In genomic region chr12:12891646-12892355, GRCh38 we compare ENCODE assay signal across 8 cellular contexts. TPM values are rescaled to one million over a fixed set of nuclear protein-coding genes. Genes with fewer than 3 reads are reported as not detected.
DNase-seq lines count a peak whose midpoint lies in the region; ATAC-seq and TF ChIP-seq lines count a peak whose summit lies in the region.

No MANE protein-coding gene starts in this region.

- no peak for TF ChIP-seq EP300 in ovary (IDR thresholded peaks at IDR 0.05)

- no peaks in the 10 kb centered on the region for H3K36me3 ChIP-seq in SJSA1
- H3K36me3 ChIP-seq in esophagus (ENCODE audit: control insufficient read depth in 2 of 2, insufficient read depth in 2 of 2, low read length in 1 of 2), result no peaks in the 10 kb centered on the region
- H3K36me3 ChIP-seq in ovary, result no peaks in the 10 kb centered on the region

- TF ChIP-seq POLR2A in ovary (IDR thresholded peaks at IDR 0.05), result no peak

- H3K4me3 ChIP-seq in SJSA1, result peak overlapping the region; percentile 44
- peak overlapping the region; percentile 48 to 61 for H3K4me3 ChIP-seq in esophagus (ENCODE audit: low read depth in 1 of 2, low read length in 2 of 2)
- H3K4me3 ChIP-seq in ovary, result peak overlapping the region; percentile 46

- peak overlapping the region in 2 of 7 donors; percentile 12 to 50 for H3K27ac Mint-ChIP-seq in CD14-positive monocyte

- H3K4me1 Mint-ChIP-seq in CD14-positive monocyte, result peaks cover 16% of the 10 kb centered on the region

- peaks cover 36 to 58% (median 41%) of the 10 kb centered on the region in 3 donors for H3K27me3 Mint-ChIP-seq in CD14-positive monocyte (ENCODE audit: low read depth in 3 of 3)

- H3K9me3 ChIP-seq in SJSA1 (replicated peaks), result no peaks in the 10 kb centered on the region
- H3K9me3 ChIP-seq in esophagus (ENCODE audit: control insufficient read depth in 2 of 2, insufficient read depth in 1 of 2, low read depth in 1 of 2, low read length in 1 of 2), result no peaks in the 10 kb centered on the region
- no peaks in the 10 kb centered on the region for H3K9me3 ChIP-seq in ovary

- H3K27ac ChIP-seq in SJSA1, result peak overlapping the region; percentile 81
- H3K27ac ChIP-seq in esophagus (ENCODE audit: low read depth in 2 of 2, low read length in 1 of 2), result peak overlapping the region; percentile 45 to 77
- H3K27ac ChIP-seq in ovary, result peak overlapping the region; percentile 87 to 97

- intact Hi-C loops in CD14-positive monocyte (cut with micrococcal nuclease) (no loop called here), ovary (cut with DNase I) (loop anchor here in 2 of 4 donors (10.0 kb wide), 1 partner anchor 167 kb away; no protein-coding TSS in a partner anchor)

- DNase-seq in CD14-positive monocyte (ENCODE audit: low spot score), result no peak
- DNase-seq in SJSA1 (ENCODE audit: low read depth in 1 of 2, low spot score in 2 of 2), result no peak
- peak in 4 of 5 donors; percentile 42 to 52 (median 47) for DNase-seq in ovary
- DNase-seq in T-helper 9 cell, result no peak
- no peak for DNase-seq in AG08396 (ENCODE audit: low spot score)
- DNase-seq in amniotic stem cell (lab: John Stamatoyannopoulos, UW), result no peak

- no peak for ATAC-seq in GM21515 (IDR thresholded peaks at IDR 0.05; ENCODE audit: unreplicated experiment)

- H3K4me1 ChIP-seq in SJSA1 (replicated peaks), result peaks cover 40% of the 10 kb centered on the region
- H3K4me1 ChIP-seq in esophagus (ENCODE audit: control insufficient read depth in 2 of 2, insufficient read depth in 2 of 2, low read length in 1 of 2), result peaks cover 0 to 6% of the 10 kb centered on the region in 2 donors
- peaks cover 6% of the 10 kb centered on the region for H3K4me1 ChIP-seq in ovary (ENCODE audit: insufficient read depth)

- H3K27me3 ChIP-seq in SJSA1 (replicated peaks) (no peaks in the 10 kb centered on the region), esophagus (ENCODE audit: control insufficient read depth in 1 of 2, insufficient read depth in 2 of 2, low read length in 2 of 2) (no peaks in the 10 kb centered on the region), ovary (no peaks in the 10 kb centered on the region)

- TF ChIP-seq CTCF in CD14-positive monocyte (IDR thresholded peaks at IDR 0.05) (no peak), ovary (IDR thresholded peaks at IDR 0.05) (no peak)

- peak overlapping the region; percentile 68 to 90 for H3K4me3 Mint-ChIP-seq in CD14-positive monocyte

- peaks cover 0 to 6% (median 2%) of the 10 kb centered on the region in 7 donors for H3K9me3 Mint-ChIP-seq in CD14-positive monocyte

- 26% methylated on average over 15 of the region's 15 CpGs for WGBS in esophagus, 2 donors
- WGBS in ovary, 3 donors, result 8 to 10% (median 10%) methylated on average over 15 of the region's 15 CpGs

- no peaks in the 10 kb centered on the region for H3K36me3 Mint-ChIP-seq in CD14-positive monocyte

RNA-seq across cellular contexts. Expression of gene GPRC5A, which starts 0.4 kb away (rescaled TPM):
- polyA plus RNA-seq in CD14-positive monocyte (not detected), esophagus (10 to 100 TPM; 15.0 to 15.4 TPM), ovary (1 to 10 TPM; 6.5 to 8.5 TPM)
- 1.6 and 2.8 TPM in 2 replicates for total RNA-seq in SJSA1 (2014; rRNA removed; shearing (Covaris generic))
- total RNA-seq in ovary, result 10 to 100 TPM; 24.1 to 71.5 (median 43.5) TPM

Comparison
In these comparisons a context has a peak if more than half of its experiments do, and no peak if none do; other contexts are left out.
1. DNase-seq: peak in ovary (4 of 5); none in CD14-positive monocyte (single experiment), SJSA1 (0 of 2), T-helper 9 cell (single experiment), AG08396 (single experiment) and amniotic stem cell (single experiment).
2. RNA of gene GPRC5A, which starts 0.4 kb away (polyA plus RNA-seq): 15.0 to 15.4 TPM in esophagus and 6.5 to 8.5 TPM in ovary; not detected in CD14-positive monocyte; every median in the first group is over 4 times any median in the second.
3. Peak in every context shown above with its lines, with median percentiles within 50 percentile points of each other: H3K27ac ChIP-seq and H3K4me3 ChIP-seq.